Comparison of ENCODE assay signal across 26 cellular contexts in the genomic region with DNA sequence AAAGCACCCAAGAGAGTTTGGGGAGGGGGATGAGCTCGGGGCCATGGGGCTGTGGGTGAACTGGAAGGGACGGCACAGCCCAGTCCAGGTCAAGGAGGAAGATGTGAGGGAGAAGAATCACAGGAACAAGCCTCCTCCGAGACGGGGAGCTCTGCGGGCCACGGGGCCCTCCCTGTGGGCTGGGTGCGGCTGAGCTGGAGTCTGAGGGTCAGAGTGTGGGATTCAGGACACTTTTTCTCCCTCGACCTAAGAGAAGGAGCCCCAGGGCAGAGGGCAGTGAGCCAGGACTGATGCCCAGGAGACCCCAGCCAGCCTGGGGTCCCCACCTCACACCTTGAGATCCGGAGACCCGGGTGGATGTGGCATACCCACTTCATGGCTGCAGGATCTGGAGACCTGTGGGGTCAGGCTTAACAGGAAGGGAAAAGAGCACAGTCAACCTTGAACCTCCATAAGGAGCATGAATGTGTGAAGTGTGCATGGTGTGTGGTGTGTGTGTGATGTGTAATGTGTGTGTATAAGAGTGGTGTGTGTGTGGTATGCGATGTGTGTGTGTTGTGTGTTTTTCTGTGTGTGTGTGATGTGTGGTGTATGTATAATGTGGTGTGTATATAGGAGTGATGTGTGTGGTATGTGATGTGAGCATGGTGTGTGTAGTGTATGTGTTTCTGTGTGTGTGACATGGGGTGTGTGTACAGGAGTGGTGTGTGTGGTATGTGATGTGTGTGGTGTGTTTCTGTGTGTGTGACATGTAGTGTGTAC.
DNase-seq lines count a peak whose midpoint lies in the region; ATAC-seq, FAIRE-seq and TF ChIP-seq lines count a peak whose summit lies in the region.
"Had no signal": no experiment of that assay in that cellular context is flagged by ENCODE, and none has a peak within 500 bp of the region (broad histone marks: within the 10 kb centered on the region; RNA-seq: fewer than 3 reads in every experiment).

No MANE protein-coding gene starts in this region.

- no peak overlapping the region for H3K4me3 Mint-ChIP-seq in nephron progenitor cell
- H3K4me3 Mint-ChIP-seq in glutamatergic neuron (ENCODE audit: unreplicated experiment), result no peak overlapping the region
- H3K4me3 Mint-ChIP-seq: activated naive CD4-positive, alpha-beta T cell treated with anti-CD3 and anti-CD28 coated beads, Interleukin-2, amount 50 U/mL, for 24 hours; stimulated activated naive CD8-positive, alpha-beta T cell treated with anti-CD3 and anti-CD28 coated beads, Interleukin-15, Interleukin-2, amounts not matched to agents 100 ng/mL and 50 ng/mL, for 24 hours; T-helper 17 cell had no signal

- H3K79me1 ChIP-seq in H1 (ENCODE audit: low read depth, low read length), result no peaks in the 10 kb centered on the region

- FAIRE-seq in H1 (lab: Jason Lieb, UNC), result no peak
- peak; percentile 94 for FAIRE-seq in urothelium cell line (lab: Jason Lieb, UNC)
- FAIRE-seq: astrocyte, D721Med, K562 had no signal

- peak overlapping the region; percentile 83 for H3K56ac ChIP-seq in H1 (replicated peaks; ENCODE audit: insufficient read length, low read depth, low read length)

- no peak overlapping the region for H4K8ac ChIP-seq in H1 (ENCODE audit: extremely low read depth, insufficient read depth, low read length)

- H3K23ac ChIP-seq in H1 (ENCODE audit: insufficient read length), result no peak overlapping the region

- no peaks in the 10 kb centered on the region for H3K36me3 Mint-ChIP-seq in nephron progenitor cell (ENCODE audit: low read depth)
- H3K36me3 Mint-ChIP-seq in glutamatergic neuron (ENCODE audit: unreplicated experiment), result peaks cover 7% of the 10 kb centered on the region
- H3K36me3 Mint-ChIP-seq: activated naive CD4-positive, alpha-beta T cell treated with anti-CD3 and anti-CD28 coated beads, Interleukin-2, amount 50 U/mL, for 24 hours had no signal

- H3K27ac ChIP-seq in H1 (ENCODE audit: low read depth, low read length), result no peak overlapping the region
- H3K27ac ChIP-seq: C4-2B, Peyer's patch, transverse colon had no signal

- no peak overlapping the region for H2BK120ac ChIP-seq in H1 (replicated peaks; ENCODE audit: low read depth, low read length)

- no peak overlapping the region for H3K4me3 ChIP-seq in H1 (ENCODE audit: extremely low read depth in 1 of 4, insufficient read depth in 2 of 4, low read depth in 3 of 4, low read length in 4 of 4)
- H3K4me3 ChIP-seq: HAP-1, K562, lung, Peyer's patch, transverse colon had no signal

- peaks cover 0 to 6% of the 10 kb centered on the region in 2 experiments for H4K20me1 ChIP-seq in H1 (replicated peaks in 1 of 2; ENCODE audit: control insufficient read depth in 1 of 2, insufficient read depth in 2 of 2, low read length in 2 of 2)

- H2AFZ ChIP-seq in H1 (ENCODE audit: low read length), result no peak overlapping the region

- H3K4me1 Mint-ChIP-seq in nephron progenitor cell, result no peaks in the 10 kb centered on the region
- H3K4me1 Mint-ChIP-seq in glutamatergic neuron (ENCODE audit: low read depth, unreplicated experiment), result no peaks in the 10 kb centered on the region
- H3K4me1 Mint-ChIP-seq: activated naive CD4-positive, alpha-beta T cell treated with anti-CD3 and anti-CD28 coated beads, Interleukin-2, amount 50 U/mL, for 24 hours had no signal

- no peaks in the 10 kb centered on the region for H3K27me3 ChIP-seq in H1 (replicated peaks in 1 of 4; ENCODE audit: control insufficient read depth in 3 of 4, extremely low read depth in 1 of 4, insufficient read depth in 3 of 4, low read length in 3 of 4)
- H3K27me3 ChIP-seq: Peyer's patch had no signal

- peaks cover 0 to 2% (median 0%) of the 10 kb centered on the region in 4 experiments; a peak in 3 of 7 replicates for H3K4me1 ChIP-seq in H1 (replicated peaks in 1 of 4; ENCODE audit: control insufficient read depth in 3 of 4, insufficient read depth in 4 of 4, low read length in 3 of 4)
- H3K4me1 ChIP-seq: HAP-1, Peyer's patch, transverse colon had no signal

- peaks cover 5% of the 10 kb centered on the region; the same call in 1 of the 2 replicates for H3K23me2 ChIP-seq in H1 (ENCODE audit: low read depth, low read length)

- H3K79me2 ChIP-seq in H1 (ENCODE audit: control insufficient read depth in 1 of 2, insufficient read depth in 2 of 2, low read length in 2 of 2), result no peaks in the 10 kb centered on the region

- H2AK5ac ChIP-seq in H1 (ENCODE audit: low read depth, low read length), result no peak overlapping the region

- TF ChIP-seq EP300 in H1 (IDR thresholded peaks at IDR 0.05; ENCODE audit: borderline replicate concordance in 1 of 2, low read depth in 2 of 2, low read length in 2 of 2), result no peak

- peak overlapping the region; percentile 82; the same call in 1 of the 2 replicates for H2BK15ac ChIP-seq in H1 (ENCODE audit: low read length)

- H3K14ac ChIP-seq in H1 (ENCODE audit: insufficient read length), result no peak overlapping the region

- TF ChIP-seq CTCF in H1 (IDR thresholded peaks at IDR 0.05; ENCODE audit: control extremely low read depth in 1 of 3, insufficient read depth in 1 of 3, low read depth in 1 of 3, low read length in 3 of 3) (no peak), nephron progenitor cell (IDR thresholded peaks at IDR 0.05) (no peak), glutamatergic neuron (IDR thresholded peaks at IDR 0.05; ENCODE audit: partially characterized antibody, unreplicated experiment) (no peak)

- H3K9me3 Mint-ChIP-seq in nephron progenitor cell (peaks cover 11% of the 10 kb centered on the region), glutamatergic neuron (ENCODE audit: unreplicated experiment) (peaks cover 19% of the 10 kb centered on the region)
- H3K9me3 Mint-ChIP-seq: activated naive CD4-positive, alpha-beta T cell treated with anti-CD3 and anti-CD28 coated beads, Interleukin-2, amount 50 U/mL, for 24 hours had no signal

- no peak overlapping the region for H3K18ac ChIP-seq in H1 (ENCODE audit: extremely low read depth, low read length)

- no peak overlapping the region for H3K9ac ChIP-seq in H1 (replicated peaks in 1 of 4; ENCODE audit: extremely low read depth in 1 of 4, low read depth in 3 of 4, low read length in 3 of 4)

- H3K4me2 ChIP-seq in H1 (ENCODE audit: insufficient read depth in 1 of 2, low read depth in 2 of 2, low read length in 2 of 2), result no peak overlapping the region

- H2BK5ac ChIP-seq in H1 (ENCODE audit: low read depth, low read length), result 0 out of 2 replicates have a peak overlapping the region, but pooled peaks have one; percentile 6

- H3K27ac Mint-ChIP-seq in nephron progenitor cell (peak overlapping the region; percentile 1), glutamatergic neuron (ENCODE audit: unreplicated experiment) (no peak overlapping the region)
- H3K27ac Mint-ChIP-seq: activated naive CD4-positive, alpha-beta T cell treated with anti-CD3 and anti-CD28 coated beads, Interleukin-2, amount 50 U/mL, for 24 hours; stimulated activated naive CD8-positive, alpha-beta T cell treated with anti-CD3 and anti-CD28 coated beads, Interleukin-15, Interleukin-2, amounts not matched to agents 100 ng/mL and 50 ng/mL, for 24 hours; T-helper 17 cell had no signal

- CTCF ChIA-PET in H1 (lab: Charles Lee; ENCODE audit: partially characterized antibody), result interaction anchor here (1.2 to 1.7 kb wide), 3 partner anchors 18 to 314 kb away, joined by 3 to 7 read pairs (median 3); no protein-coding TSS in a partner anchor

- H4K91ac ChIP-seq in H1 (replicated peaks; ENCODE audit: insufficient read length, low read length), result peak overlapping the region; percentile 29

- DNase-seq in activated effector memory CD4-positive, alpha-beta T cell treated with anti-CD3 and anti-CD28 coated beads, Interleukin-2, amount 50 U/mL, for 16 hours, result peak; percentile 25
- no peak for DNase-seq in activated effector memory CD4-positive, alpha-beta T cell treated with Interleukin-2 at 50 U/mL for 16 hours
- DNase-seq in H1 (ENCODE audit: low read depth in 1 of 2, low spot score in 2 of 2) (peak in 1 of 2 experiments; percentile 23), nephron progenitor cell (no peak), urothelium cell line (ENCODE audit: low spot score) (no peak), glutamatergic neuron (no peak)
- DNase-seq: activated CD4-positive, alpha-beta T cell treated with anti-CD3 and anti-CD28 coated beads, Interleukin-2, amount 50 U/mL, for 48 hours; activated T-cell treated with anti-CD3 and anti-CD28 coated beads, Interleukin-2, amount 50 U/mL, for 48 hours; EL; foreskin fibroblast; NCI-H1436 treated with DMSO at 0.1 percent for 48 hours; NCI-H524; stimulated activated CD4-positive, alpha-beta T cell treated with anti-CD3 and anti-CD28 coated beads, Interleukin-4, amount 100 ng/mL, for 24 hours; T-helper 17 cell; transverse colon had no signal

- TF ChIP-seq RAD21 in H1 (IDR thresholded peaks at IDR 0.05 in 1 of 2, conservative IDR thresholded peaks at IDR 0.05 in 1 of 2; ENCODE audit: low read depth in 2 of 2, low read length in 2 of 2), result no peak

- TF ChIP-seq POLR2A in H1 (IDR thresholded peaks at IDR 0.05; ENCODE audit: control extremely low read depth in 1 of 2, low read depth in 2 of 2, low read length in 2 of 2), result no peak

- H3K4ac ChIP-seq in H1 (replicated peaks; ENCODE audit: insufficient read length, low read depth, low read length), result no peak overlapping the region

- ATAC-seq in HG02623 (IDR thresholded peaks at IDR 0.05; ENCODE audit: unreplicated experiment), result no peak
- ATAC-seq in GM18519 (IDR thresholded peaks at IDR 0.05; ENCODE audit: low FRiP score, unreplicated experiment), result no peak
- ATAC-seq: K562, T-helper 17 cell had no signal

- H3K9me3 ChIP-seq in H1 (ENCODE audit: insufficient read depth in 2 of 2, low read depth in 1 of 2, low read length in 1 of 2), result no peaks in the 10 kb centered on the region; a peak in 1 of 4 replicates
- H3K9me3 ChIP-seq: HAP-1, Peyer's patch, transverse colon had no signal

- no peaks in the 10 kb centered on the region for H3K36me3 ChIP-seq in H1 (ENCODE audit: control insufficient read depth in 2 of 4, insufficient read depth in 4 of 4, low read length in 3 of 4)
- H3K36me3 ChIP-seq: HAP-1, Peyer's patch, transverse colon had no signal

- H3K27me3 Mint-ChIP-seq in nephron progenitor cell (ENCODE audit: low read depth, poor library complexity) (peaks cover 49% of the 10 kb centered on the region), glutamatergic neuron (ENCODE audit: unreplicated experiment) (peaks cover 8% of the 10 kb centered on the region)

- WGBS in H1 (ENCODE audit: extremely low coverage in 1 of 2, insufficient coverage in 1 of 2, insufficient read length in 1 of 2, insufficient replicate concordance in 2 of 2, low coverage in 1 of 2, low lambda C conversion rate in 2 of 2, missing lambda C conversion rate in 1 of 2), 2 experiments, result 84 to 100% methylated on average over 1 to 11 of the region's 11 CpGs

- H2BK12ac ChIP-seq in H1 (ENCODE audit: low read depth, low read length), result peak overlapping the region; percentile 64; the same call in 1 of the 2 replicates

- H4K5ac ChIP-seq in H1 (ENCODE audit: insufficient read length, low read depth, low read length), result no peak overlapping the region

- POLR2A ChIA-PET in H1 (lab: Charles Lee; ENCODE audit: partially characterized antibody), result no interaction called here

- peak overlapping the region; percentile 24; the same call in 1 of the 2 replicates for H2BK20ac ChIP-seq in H1 (ENCODE audit: low read length)

TF ChIP-seq in H1, 55 proteins besides CTCF, POLR2A, EP300 and RAD21 (continues in another document):
- TF ChIP-seq BACH1 (IDR thresholded peaks at IDR 0.05; ENCODE audit: low read length), result no peak
- TF ChIP-seq RNF2 (IDR thresholded peaks at IDR 0.05; ENCODE audit: borderline replicate concordance, low read depth, low read length, missing control alignments, poor library complexity, severe bottlenecking), result no peak
